ENCODE assay signal across 1 cellular context in genomic region chr3:98761656-98762229, GRCh38.
TF ChIP-seq lines count a peak whose summit lies in the region.

No MANE protein-coding gene starts in this region.

TF ChIP-seq in endothelial cell of umbilical vein, 7 proteins besides CTCF, POLR2A, EP300 and RAD21:
- TF ChIP-seq MAX (IDR thresholded peaks at IDR 0.05; ENCODE audit: insufficient read depth, insufficient read length) = no peak
- no peak for TF ChIP-seq GATA2 (IDR thresholded peaks at IDR 0.05; ENCODE audit: insufficient read depth, insufficient read length, low read depth, low read length)
- TF ChIP-seq MYC (IDR thresholded peaks at IDR 0.05; ENCODE audit: low read depth, low read length) = no peak
- no peak for TF ChIP-seq EZH2 (IDR thresholded peaks at IDR 0.05; ENCODE audit: borderline replicate concordance, low read depth, low read length, severe bottlenecking)
- no peak for TF ChIP-seq POLR2AphosphoS5 (IDR thresholded peaks at IDR 0.05; ENCODE audit: insufficient read depth, low read depth, low read length)
